ENCODE assay signal across 25 cellular contexts in the genomic region with DNA sequence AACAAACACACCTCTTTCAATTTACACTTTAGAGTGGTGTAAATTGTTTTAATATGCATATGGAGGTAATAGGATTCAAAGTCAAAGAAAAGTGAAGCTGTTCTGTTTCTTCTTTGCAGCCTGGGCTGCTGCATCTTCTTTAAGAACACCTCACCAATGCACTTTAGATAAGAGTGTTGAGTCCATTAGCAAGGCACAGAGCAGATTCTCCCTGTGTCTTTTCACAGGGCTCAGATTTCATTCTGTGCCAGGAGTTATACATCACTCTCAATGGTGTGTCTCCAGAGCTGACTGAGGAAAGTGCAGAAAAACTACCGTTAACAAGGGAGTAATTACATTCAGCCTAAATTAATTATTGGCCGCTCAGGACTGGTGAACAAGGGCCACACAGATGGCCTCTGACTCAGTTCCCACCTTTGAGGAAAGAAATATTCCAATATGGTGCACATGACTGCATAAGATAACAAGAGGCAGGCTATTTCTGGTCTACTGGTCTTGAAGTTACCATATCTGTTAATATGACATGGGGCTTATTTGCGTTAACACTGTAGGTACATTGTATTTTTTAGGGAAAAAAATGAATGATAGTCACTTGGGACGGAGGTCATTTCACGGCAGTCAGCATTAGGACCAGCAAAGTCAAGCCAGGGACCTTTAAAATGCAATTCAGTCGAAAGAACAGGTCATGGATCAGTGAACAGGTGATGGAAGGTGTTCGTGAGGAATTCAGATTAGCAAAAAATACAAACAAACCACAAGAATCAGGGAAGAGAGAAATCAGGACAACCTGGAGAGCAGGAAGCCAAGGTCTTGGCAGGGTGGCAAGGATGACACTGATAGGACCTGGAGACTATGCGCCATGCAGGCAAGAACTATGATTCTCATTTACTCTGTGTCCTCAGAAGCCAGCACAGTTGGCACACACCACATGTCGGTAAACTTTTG.
"Had no signal": no experiment of that assay in that cellular context is flagged by ENCODE, and none has a peak within 500 bp of the region (broad histone marks: within the 10 kb centered on the region; RNA-seq: fewer than 3 reads in every experiment).

No MANE protein-coding gene starts in this region.

- H3K27ac Mint-ChIP-seq: mesothelial cell of epicardium; naive B cell; natural killer cell treated with Interleukin-12 subunit alpha and Interleukin-12 subunit beta and Interleukin-15 and Interleukin-18, amount 100 ng/mL, for 72 hours; neural progenitor cell; progenitor cell of endocrine pancreas; stimulated activated naive B cell treated with anti-CD40 and anti-IgM and Interleukin-4, amounts not matched to agents 10 μg/mL and 1 μg/mL and 100 μg/mL, for 72 hours; stimulated activated naive CD8-positive, alpha-beta T cell treated with anti-CD3 and anti-CD28 coated beads, Interleukin-15, Interleukin-2, amounts not matched to agents 100 ng/mL and 50 ng/mL, for 24 hours had no signal

- H3K27me3 Mint-ChIP-seq: naive B cell; natural killer cell treated with Interleukin-12 subunit alpha and Interleukin-12 subunit beta and Interleukin-15 and Interleukin-18, amount 100 ng/mL, for 72 hours; progenitor cell of endocrine pancreas; stimulated activated naive B cell treated with anti-CD40 and anti-IgM and Interleukin-4, amounts not matched to agents 10 μg/mL and 1 μg/mL and 100 μg/mL, for 72 hours; stimulated activated naive CD8-positive, alpha-beta T cell treated with anti-CD3 and anti-CD28 coated beads, Interleukin-15, Interleukin-2, amounts not matched to agents 100 ng/mL and 50 ng/mL, for 24 hours had no signal

- H3K9me3 ChIP-seq: lower lobe of right lung, mucosa of descending colon, thoracic aorta, tibial nerve, upper lobe of left lung had no signal

- FAIRE-seq: colon, frontal cortex, kidney, urothelium cell line had no signal

- H3K4me3 Mint-ChIP-seq: mesothelial cell of epicardium; naive B cell; natural killer cell treated with Interleukin-12 subunit alpha and Interleukin-12 subunit beta and Interleukin-15 and Interleukin-18, amount 100 ng/mL, for 72 hours; neural progenitor cell; stimulated activated naive B cell treated with anti-CD40 and anti-IgM and Interleukin-4, amounts not matched to agents 10 μg/mL and 1 μg/mL and 100 μg/mL, for 72 hours; stimulated activated naive CD8-positive, alpha-beta T cell treated with anti-CD3 and anti-CD28 coated beads, Interleukin-15, Interleukin-2, amounts not matched to agents 100 ng/mL and 50 ng/mL, for 24 hours had no signal

- H3K36me3 Mint-ChIP-seq: mesothelial cell of epicardium; naive B cell; natural killer cell treated with Interleukin-12 subunit alpha and Interleukin-12 subunit beta and Interleukin-15 and Interleukin-18, amount 100 ng/mL, for 72 hours; neural progenitor cell; stimulated activated naive B cell treated with anti-CD40 and anti-IgM and Interleukin-4, amounts not matched to agents 10 μg/mL and 1 μg/mL and 100 μg/mL, for 72 hours had no signal

- H3K4me1 Mint-ChIP-seq: naive B cell; neural progenitor cell; stimulated activated naive B cell treated with anti-CD40 and anti-IgM and Interleukin-4, amounts not matched to agents 10 μg/mL and 1 μg/mL and 100 μg/mL, for 72 hours had no signal

- H3K4me3 ChIP-seq: dorsolateral prefrontal cortex, lower lobe of right lung, mucosa of descending colon, neural progenitor cell, sigmoid colon, thoracic aorta, tibial nerve, upper lobe of left lung had no signal

- H3K9me3 Mint-ChIP-seq: neural progenitor cell had no signal

- H3K36me3 ChIP-seq: lower lobe of right lung, neural progenitor cell, sigmoid colon, thoracic aorta, tibial nerve, upper lobe of left lung had no signal

- H3K4me1 ChIP-seq: lower lobe of right lung, neural progenitor cell, parathyroid adenoma, sigmoid colon had no signal

- H3K27me3 ChIP-seq: neural progenitor cell, sigmoid colon, tibial nerve, upper lobe of left lung had no signal

- DNase-seq: cerebellar nuclear complex; dorsolateral prefrontal cortex; effector CD4-positive, alpha-beta T cell; head of caudate nucleus; kidney; left colon; left ventricle myocardium superior; lower lobe of right lung; mucosa of descending colon; naive B cell; right cardiac atrium; sigmoid colon; stimulated activated naive B cell treated with anti-CD40 and anti-IgM and Interleukin-4, amounts not matched to agents 10 μg/mL and 1 μg/mL and 100 μg/mL, for 72 hours; upper lobe of left lung had no signal
